Comparison of ENCODE assay signal across 8 cellular contexts in the genomic region with DNA sequence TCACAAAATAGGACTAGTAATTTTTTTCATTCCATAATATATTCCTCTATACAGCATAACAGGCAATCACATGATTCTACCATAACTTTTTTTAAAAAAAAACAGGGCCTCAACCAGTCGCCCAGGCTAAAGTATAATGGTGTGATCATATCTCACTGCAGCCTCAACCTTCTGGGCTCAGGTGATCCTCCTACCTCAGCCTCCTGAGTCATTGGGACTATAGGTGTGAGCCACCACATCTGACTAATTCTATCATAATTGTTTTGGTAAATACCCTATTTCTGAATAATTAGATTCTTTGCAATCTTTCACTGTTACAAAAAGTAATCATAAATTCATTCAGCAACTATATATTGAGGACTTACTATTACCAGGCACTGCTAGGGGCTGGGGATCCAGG.
DNase-seq lines count a peak whose midpoint lies in the region; ATAC-seq lines count a peak whose summit lies in the region.
"Not testable (repeated sequence)": the region's sequence is repeated elsewhere in the genome, so short reads cannot be mapped to it uniquely, and the experiment has no call there.

No MANE protein-coding gene starts in this region.

- peak overlapping the region in 2 of 3 donors; percentile 21 to 86 for H3K27ac Mint-ChIP-seq in CD4-positive, CD25-positive, alpha-beta regulatory T cell
- peak overlapping the region; percentile 10 for H3K27ac Mint-ChIP-seq in T-helper 1 cell treated with Interleukin-12 subunit alpha and Interleukin-12 subunit beta and Interleukin-4 antibody, amounts not matched to agents 30 μg/mL and 1 μg/mL, for 36 hours
- H3K27ac Mint-ChIP-seq in activated CD4-positive, alpha-beta memory T cell treated with anti-CD3 and anti-CD28 coated beads, Interleukin-2, amount 10 ng/mL, durations not matched to agents 7 days and 5 days = peak overlapping the region; percentile 11
- H3K27ac Mint-ChIP-seq in activated T-helper 1 cell treated with anti-CD3 and anti-CD28 coated beads, Interleukin-12 subunit alpha, Interleukin-12 subunit beta, Interleukin-2, Interleukin-4 antibody, amounts not matched to agents 30 ng/mL and 10 ng/mL and 1 ng/mL, durations not matched to agents 14 hours and 24 hours and 36 hours = peak overlapping the region; percentile 55
- H3K27ac Mint-ChIP-seq in activated naive CD8-positive, alpha-beta T cell treated with anti-CD3 and anti-CD28 coated beads, Interleukin-2, amount 50 U/mL, for 24 hours = peak overlapping the region; percentile 67
- peak overlapping the region; percentile 62 for H3K27ac Mint-ChIP-seq in memory B cell

- peaks cover 13% of the 10 kb centered on the region for H3K36me3 Mint-ChIP-seq in CD4-positive, CD25-positive, alpha-beta regulatory T cell
- not testable (repeated sequence) for H3K36me3 Mint-ChIP-seq in T-helper 1 cell treated with Interleukin-12 subunit alpha and Interleukin-12 subunit beta and Interleukin-4 antibody, amounts not matched to agents 30 μg/mL and 1 μg/mL, for 36 hours (ENCODE audit: low read depth); activated T-helper 1 cell treated with anti-CD3 and anti-CD28 coated beads, Interleukin-12 subunit alpha, Interleukin-12 subunit beta, Interleukin-2, Interleukin-4 antibody, amounts not matched to agents 30 ng/mL and 10 ng/mL and 1 ng/mL, durations not matched to agents 14 hours and 24 hours and 36 hours (ENCODE audit: low read depth); activated naive CD8-positive, alpha-beta T cell treated with anti-CD3 and anti-CD28 coated beads, Interleukin-2, amount 50 U/mL, for 24 hours (ENCODE audit: low read depth); memory B cell
- peaks cover 10% of the 10 kb centered on the region for H3K36me3 Mint-ChIP-seq in activated CD4-positive, alpha-beta memory T cell treated with anti-CD3 and anti-CD28 coated beads, Interleukin-2, amount 10 ng/mL, durations not matched to agents 7 days and 5 days (ENCODE audit: low read depth)

- not testable (repeated sequence) for ATAC-seq in CD4-positive, CD25-positive, alpha-beta regulatory T cell (ENCODE audit: low read depth in 2 of 2); memory B cell (ENCODE audit: low read depth)
- ATAC-seq in HG02981 (IDR thresholded peaks at IDR 0.05; ENCODE audit: unreplicated experiment) = peak; percentile 13
- peak; percentile 34 for ATAC-seq in activated naive CD8-positive, alpha-beta T cell treated with anti-CD3 and anti-CD28 coated beads, Interleukin-2, amount 50 U/mL, for 24 hours

- DNase-seq in CD4-positive, CD25-positive, alpha-beta regulatory T cell; activated CD4-positive, alpha-beta memory T cell treated with anti-CD3 and anti-CD28 coated beads, Interleukin-2, amount 10 ng/mL, durations not matched to agents 7 days and 5 days; activated T-helper 1 cell treated with anti-CD3 and anti-CD28 coated beads, Interleukin-12 subunit alpha, Interleukin-12 subunit beta, Interleukin-2, Interleukin-4 antibody, amounts not matched to agents 30 ng/mL and 10 ng/mL and 1 ng/mL, durations not matched to agents 14 hours and 24 hours and 36 hours (ENCODE audit: low spot score); activated naive CD8-positive, alpha-beta T cell treated with anti-CD3 and anti-CD28 coated beads, Interleukin-2, amount 50 U/mL, for 24 hours; memory B cell (ENCODE audit: low spot score in 2 of 2): not testable (repeated sequence)
- DNase-seq in superior temporal gyrus (ENCODE audit: extremely low spot score) = peak; percentile 1

- not testable (repeated sequence) for H3K4me3 Mint-ChIP-seq in CD4-positive, CD25-positive, alpha-beta regulatory T cell; T-helper 1 cell treated with Interleukin-12 subunit alpha and Interleukin-12 subunit beta and Interleukin-4 antibody, amounts not matched to agents 30 μg/mL and 1 μg/mL, for 36 hours; activated CD4-positive, alpha-beta memory T cell treated with anti-CD3 and anti-CD28 coated beads, Interleukin-2, amount 10 ng/mL, durations not matched to agents 7 days and 5 days; activated T-helper 1 cell treated with anti-CD3 and anti-CD28 coated beads, Interleukin-12 subunit alpha, Interleukin-12 subunit beta, Interleukin-2, Interleukin-4 antibody, amounts not matched to agents 30 ng/mL and 10 ng/mL and 1 ng/mL, durations not matched to agents 14 hours and 24 hours and 36 hours; activated naive CD8-positive, alpha-beta T cell treated with anti-CD3 and anti-CD28 coated beads, Interleukin-2, amount 50 U/mL, for 24 hours
- peak overlapping the region; percentile 19 for H3K4me3 Mint-ChIP-seq in memory B cell

- intact Hi-C loops in activated T-helper 1 cell treated with anti-CD3 and anti-CD28 coated beads, Interleukin-12 subunit alpha, Interleukin-12 subunit beta, Interleukin-2, Interleukin-4 antibody, amounts not matched to agents 30 ng/mL and 10 ng/mL and 1 ng/mL, durations not matched to agents 14 hours and 24 hours and 36 hours (cut with micrococcal nuclease) = loop anchor here (1.0 kb wide), 1 partner anchor 139 kb away; no protein-coding TSS in a partner anchor

- H3K9me3 ChIP-seq in CD4-positive, CD25-positive, alpha-beta regulatory T cell (ENCODE audit: control insufficient read depth in 2 of 2, low read length in 2 of 2) = not testable (repeated sequence)

- not testable (repeated sequence) for H3K9me3 Mint-ChIP-seq in CD4-positive, CD25-positive, alpha-beta regulatory T cell; T-helper 1 cell treated with Interleukin-12 subunit alpha and Interleukin-12 subunit beta and Interleukin-4 antibody, amounts not matched to agents 30 μg/mL and 1 μg/mL, for 36 hours; activated CD4-positive, alpha-beta memory T cell treated with anti-CD3 and anti-CD28 coated beads, Interleukin-2, amount 10 ng/mL, durations not matched to agents 7 days and 5 days; activated T-helper 1 cell treated with anti-CD3 and anti-CD28 coated beads, Interleukin-12 subunit alpha, Interleukin-12 subunit beta, Interleukin-2, Interleukin-4 antibody, amounts not matched to agents 30 ng/mL and 10 ng/mL and 1 ng/mL, durations not matched to agents 14 hours and 24 hours and 36 hours; activated naive CD8-positive, alpha-beta T cell treated with anti-CD3 and anti-CD28 coated beads, Interleukin-2, amount 50 U/mL, for 24 hours; memory B cell

- not testable (repeated sequence) for H3K4me3 ChIP-seq in CD4-positive, CD25-positive, alpha-beta regulatory T cell (ENCODE audit: low read depth, low read length)

- not testable (repeated sequence) for H3K27me3 ChIP-seq in CD4-positive, CD25-positive, alpha-beta regulatory T cell (ENCODE audit: control insufficient read depth, insufficient read depth, low read length)

- H3K4me1 ChIP-seq in CD4-positive, CD25-positive, alpha-beta regulatory T cell (ENCODE audit: control insufficient read depth, insufficient read depth, low read length, poor library complexity, severe bottlenecking) = not testable (repeated sequence)

- not testable (repeated sequence) for H3K27me3 Mint-ChIP-seq in CD4-positive, CD25-positive, alpha-beta regulatory T cell; T-helper 1 cell treated with Interleukin-12 subunit alpha and Interleukin-12 subunit beta and Interleukin-4 antibody, amounts not matched to agents 30 μg/mL and 1 μg/mL, for 36 hours (ENCODE audit: low read depth); activated CD4-positive, alpha-beta memory T cell treated with anti-CD3 and anti-CD28 coated beads, Interleukin-2, amount 10 ng/mL, durations not matched to agents 7 days and 5 days; activated T-helper 1 cell treated with anti-CD3 and anti-CD28 coated beads, Interleukin-12 subunit alpha, Interleukin-12 subunit beta, Interleukin-2, Interleukin-4 antibody, amounts not matched to agents 30 ng/mL and 10 ng/mL and 1 ng/mL, durations not matched to agents 14 hours and 24 hours and 36 hours (ENCODE audit: insufficient read depth); activated naive CD8-positive, alpha-beta T cell treated with anti-CD3 and anti-CD28 coated beads, Interleukin-2, amount 50 U/mL, for 24 hours; memory B cell

- CTCF ChIA-PET in activated CD4-positive, alpha-beta memory T cell treated with anti-CD3 and anti-CD28 coated beads, Interleukin-2, amount 10 ng/mL, durations not matched to agents 7 days and 5 days (lab: Charles Lee) = interaction anchor here (1.8 to 2.5 kb wide), 3 partner anchors 21 to 232 kb away, joined by 5 to 15 read pairs (median 10); no protein-coding TSS in a partner anchor

- POLR2A ChIA-PET in activated CD4-positive, alpha-beta memory T cell treated with anti-CD3 and anti-CD28 coated beads, Interleukin-2, amount 10 ng/mL, durations not matched to agents 7 days and 5 days (lab: Charles Lee) = interaction anchor here (1.8 kb wide), 1 partner anchor 178 kb away, joined by 4 read pairs; no protein-coding TSS in a partner anchor

- peaks cover 11 to 24% (median 15%) of the 10 kb centered on the region in 4 donors for H3K4me1 Mint-ChIP-seq in CD4-positive, CD25-positive, alpha-beta regulatory T cell
- peaks cover 14% of the 10 kb centered on the region for H3K4me1 Mint-ChIP-seq in T-helper 1 cell treated with Interleukin-12 subunit alpha and Interleukin-12 subunit beta and Interleukin-4 antibody, amounts not matched to agents 30 μg/mL and 1 μg/mL, for 36 hours (ENCODE audit: low read depth)
- H3K4me1 Mint-ChIP-seq in activated CD4-positive, alpha-beta memory T cell treated with anti-CD3 and anti-CD28 coated beads, Interleukin-2, amount 10 ng/mL, durations not matched to agents 7 days and 5 days = peaks cover 34% of the 10 kb centered on the region
- H3K4me1 Mint-ChIP-seq in activated T-helper 1 cell treated with anti-CD3 and anti-CD28 coated beads, Interleukin-12 subunit alpha, Interleukin-12 subunit beta, Interleukin-2, Interleukin-4 antibody, amounts not matched to agents 30 ng/mL and 10 ng/mL and 1 ng/mL, durations not matched to agents 14 hours and 24 hours and 36 hours (ENCODE audit: low read depth) = peaks cover 11% of the 10 kb centered on the region
- peaks cover 20% of the 10 kb centered on the region for H3K4me1 Mint-ChIP-seq in activated naive CD8-positive, alpha-beta T cell treated with anti-CD3 and anti-CD28 coated beads, Interleukin-2, amount 50 U/mL, for 24 hours
- peaks cover 14% of the 10 kb centered on the region for H3K4me1 Mint-ChIP-seq in memory B cell

- H3K36me3 ChIP-seq in CD4-positive, CD25-positive, alpha-beta regulatory T cell (ENCODE audit: control insufficient read depth, insufficient read depth, low read length) = not testable (repeated sequence)

- not testable (repeated sequence) for H3K27ac ChIP-seq in CD4-positive, CD25-positive, alpha-beta regulatory T cell (ENCODE audit: insufficient read depth, low read length, poor library complexity, severe bottlenecking)

Comparison
In these comparisons a context has a peak if more than half of its experiments do, and no peak if none do; other contexts are left out.
1. H3K27ac Mint-ChIP-seq: peak in every context shown above with its lines; median percentile 67 in activated naive CD8-positive, alpha-beta T cell treated with anti-CD3 and anti-CD28 coated beads, Interleukin-2, amount 50 U/mL, for 24 hours; 62 in memory B cell; 55 in activated T-helper 1 cell treated with anti-CD3 and anti-CD28 coated beads, Interleukin-12 subunit alpha, Interleukin-12 subunit beta, Interleukin-2, Interleukin-4 antibody, amounts not matched to agents 30 ng/mL and 10 ng/mL and 1 ng/mL, durations not matched to agents 14 hours and 24 hours and 36 hours; 54 in CD4-positive, CD25-positive, alpha-beta regulatory T cell; 11 in activated CD4-positive, alpha-beta memory T cell treated with anti-CD3 and anti-CD28 coated beads, Interleukin-2, amount 10 ng/mL, durations not matched to agents 7 days and 5 days; 10 in T-helper 1 cell treated with Interleukin-12 subunit alpha and Interleukin-12 subunit beta and Interleukin-4 antibody, amounts not matched to agents 30 μg/mL and 1 μg/mL, for 36 hours.